Comparison of ENCODE assay signal across 17 cellular contexts in genomic region chr7:112163021-112163310, GRCh38. TPM values are rescaled to one million over a fixed set of nuclear protein-coding genes. Genes with fewer than 3 reads are reported as not detected.
DNase-seq lines count a peak whose midpoint lies in the region; ATAC-seq, FAIRE-seq and TF ChIP-seq lines count a peak whose summit lies in the region.
"Had no signal": no experiment of that assay in that cellular context is flagged by ENCODE, and none has a peak within 500 bp of the region (broad histone marks: within the 10 kb centered on the region; RNA-seq: fewer than 3 reads in every experiment).

No MANE protein-coding gene starts in this region.

- H3K27ac ChIP-seq in H1 (ENCODE audit: low read depth, low read length): no peak overlapping the region
- H3K27ac ChIP-seq in mesenchymal stem cell (ENCODE audit: low read length, poor library complexity, severe bottlenecking): peak overlapping the region; percentile 70
- peak overlapping the region in 3 of 4 donors; percentile 36 to 75 (median 63) for H3K27ac ChIP-seq in upper lobe of left lung
- H3K27ac ChIP-seq: BLaER1, colonic mucosa, epithelial cell of prostate had no signal

- H2BK5ac ChIP-seq in H1 (ENCODE audit: low read depth, low read length) (no peak overlapping the region; the same call in 1 of the 2 replicates), mesenchymal stem cell (ENCODE audit: low read depth, low read length, poor library complexity, severe bottlenecking) (peak overlapping the region; percentile 22)

- FAIRE-seq in H1 (lab: Jason Lieb, UNC): no peak

- peak; percentile 35 for DNase-seq in M059J (ENCODE audit: low read depth)
- no peak for DNase-seq in H1 (ENCODE audit: low read depth in 1 of 2, low spot score in 2 of 2)
- peak; percentile 33 for DNase-seq in mesenchymal stem cell
- no peak for DNase-seq in upper lobe of left lung
- no peak for DNase-seq in medulla oblongata (ENCODE audit: extremely low spot score)
- DNase-seq: activated CD4-positive, alpha-beta T cell treated with anti-CD3 and anti-CD28 coated beads, Interleukin-2, amount 50 U/mL, for 1 hour; activated naive CD4-positive, alpha-beta T cell; colonic mucosa; GOT3; immature natural killer cell; Karpas-422; NCI-H748 treated with DMSO at 0.1 percent for 48 hours; stimulated activated CD4-positive, alpha-beta T cell treated with anti-CD3 and anti-CD28 coated beads, Interleukin-2, amount 100 ng/mL, for 24 hours had no signal

- CTCF ChIA-PET in H1 (lab: Charles Lee; ENCODE audit: partially characterized antibody): interaction anchor here (0.9 to 1.1 kb wide), 2 partner anchors 308 to 309 kb away, joined by 3 read pairs; no protein-coding TSS in a partner anchor

- H3K23ac ChIP-seq in H1 (ENCODE audit: insufficient read length) (no peak overlapping the region), mesenchymal stem cell (ENCODE audit: low read length in 2 of 2) (no peak overlapping the region)

- no peak overlapping the region for H4K8ac ChIP-seq in H1 (ENCODE audit: extremely low read depth, insufficient read depth, low read length)
- peak overlapping the region; percentile 70 for H4K8ac ChIP-seq in mesenchymal stem cell (ENCODE audit: low read length)

- 66% methylated on average over 2 of the region's 2 CpGs; no CpG with 5 or more reads in 1 of the 2 experiments for WGBS in H1 (ENCODE audit: extremely low coverage in 1 of 2, insufficient coverage in 1 of 2, insufficient read length in 1 of 2, insufficient replicate concordance in 2 of 2, low coverage in 1 of 2, low lambda C conversion rate in 2 of 2, missing lambda C conversion rate in 1 of 2), 2 experiments
- 0% methylated on average over 2 of the region's 2 CpGs for WGBS in mesenchymal stem cell
- 56 to 58% methylated on average over 2 of the region's 2 CpGs for WGBS in upper lobe of left lung, 2 donors

- no peak overlapping the region for H3K56ac ChIP-seq in H1 (replicated peaks; ENCODE audit: insufficient read length, low read depth, low read length)

- H3K79me1 ChIP-seq in H1 (ENCODE audit: low read depth, low read length) (no peaks in the 10 kb centered on the region), mesenchymal stem cell (replicated peaks; ENCODE audit: low read length, poor library complexity, severe bottlenecking) (peaks cover 7% of the 10 kb centered on the region)

- POLR2A ChIA-PET in H1 (lab: Charles Lee; ENCODE audit: partially characterized antibody): interaction anchor here (1.3 kb wide), 1 partner anchor 41 kb away, joined by 3 read pairs; no protein-coding TSS in a partner anchor

- peaks cover 3 to 26% (median 15%) of the 10 kb centered on the region in 4 experiments; a peak in 6 of 7 replicates for H3K4me1 ChIP-seq in H1 (replicated peaks in 1 of 4; ENCODE audit: control insufficient read depth in 3 of 4, insufficient read depth in 4 of 4, low read length in 3 of 4)
- H3K4me1 ChIP-seq in mesenchymal stem cell (ENCODE audit: control insufficient read depth, insufficient read depth, low read depth, low read length): peaks cover 7% of the 10 kb centered on the region
- H3K4me1 ChIP-seq in upper lobe of left lung: peaks cover 37 to 54% (median 47%) of the 10 kb centered on the region in 4 donors
- H3K4me1 ChIP-seq: BLaER1, colonic mucosa had no signal

- TF ChIP-seq CTCF in H1 (IDR thresholded peaks at IDR 0.05; ENCODE audit: control extremely low read depth in 1 of 3, insufficient read depth in 1 of 3, low read depth in 1 of 3, low read length in 3 of 3) (no peak), upper lobe of left lung (IDR thresholded peaks at IDR 0.05) (no peak)

- ATAC-seq in upper lobe of left lung (ENCODE audit: low FRiP score in 2 of 2) (no peak), HG02642 (IDR thresholded peaks at IDR 0.05; ENCODE audit: poor library complexity, unreplicated experiment) (no peak), esophagus mucosa (no peak)

- TF ChIP-seq RAD21 in H1 (IDR thresholded peaks at IDR 0.05 in 1 of 2, conservative IDR thresholded peaks at IDR 0.05 in 1 of 2; ENCODE audit: low read depth in 2 of 2, low read length in 2 of 2): no peak

- no peak overlapping the region; the same call in 1 of the 2 replicates for H2BK20ac ChIP-seq in H1 (ENCODE audit: low read length)

- H4K91ac ChIP-seq in H1 (replicated peaks; ENCODE audit: insufficient read length, low read length) (no peak overlapping the region), mesenchymal stem cell (ENCODE audit: low read length) (peak overlapping the region; percentile 74)

- H3K4me3 ChIP-seq in H1 (ENCODE audit: extremely low read depth in 1 of 4, insufficient read depth in 2 of 4, low read depth in 3 of 4, low read length in 4 of 4) (no peak overlapping the region), mesenchymal stem cell (ENCODE audit: insufficient read depth in 1 of 2, low read depth in 1 of 2, low read length in 2 of 2) (no peak overlapping the region), upper lobe of left lung (no peak overlapping the region)
- H3K4me3 ChIP-seq: BLaER1, colonic mucosa had no signal

- H4K20me1 ChIP-seq in H1 (replicated peaks in 1 of 2; ENCODE audit: control insufficient read depth in 1 of 2, insufficient read depth in 2 of 2, low read length in 2 of 2): no peaks in the 10 kb centered on the region
- H4K20me1 ChIP-seq: BLaER1 had no signal

- H4K5ac ChIP-seq in H1 (ENCODE audit: insufficient read length, low read depth, low read length): no peak overlapping the region

- H2AFZ ChIP-seq in H1 (ENCODE audit: low read length) (no peak overlapping the region), mesenchymal stem cell (ENCODE audit: low read depth, low read length) (no peak overlapping the region)

- peaks cover 2% of the 10 kb centered on the region; the same call in 1 of the 2 replicates for H3K23me2 ChIP-seq in H1 (ENCODE audit: low read depth, low read length)

- no peak for TF ChIP-seq EP300 in H1 (IDR thresholded peaks at IDR 0.05; ENCODE audit: borderline replicate concordance in 1 of 2, low read depth in 2 of 2, low read length in 2 of 2)
- no peak for TF ChIP-seq EP300 in upper lobe of left lung (IDR thresholded peaks at IDR 0.05)

- no peak overlapping the region for H2AK5ac ChIP-seq in H1 (ENCODE audit: low read depth, low read length)
- peak overlapping the region; percentile 12 for H2AK5ac ChIP-seq in mesenchymal stem cell (ENCODE audit: low read length, severe bottlenecking)

- no peak overlapping the region for H3K14ac ChIP-seq in H1 (ENCODE audit: insufficient read length)
- H3K14ac ChIP-seq in mesenchymal stem cell (ENCODE audit: low read length in 2 of 2): peak overlapping the region in 1 of 2 experiments; percentile 57

- H3K9ac ChIP-seq in H1 (replicated peaks in 1 of 4; ENCODE audit: extremely low read depth in 1 of 4, low read depth in 3 of 4, low read length in 3 of 4): no peak overlapping the region
- no peak overlapping the region for H3K9ac ChIP-seq in mesenchymal stem cell (ENCODE audit: low read length)
- H3K9ac ChIP-seq: BLaER1 had no signal

- peak overlapping the region in 1 of 2 experiments; percentile 30; a peak in 1 of 4 replicates for H3K4me2 ChIP-seq in H1 (ENCODE audit: insufficient read depth in 1 of 2, low read depth in 2 of 2, low read length in 2 of 2)
- H3K4me2 ChIP-seq in mesenchymal stem cell (ENCODE audit: low read length, poor library complexity, severe bottlenecking): peak overlapping the region; percentile 49
- H3K4me2 ChIP-seq: BLaER1 had no signal

- no peaks in the 10 kb centered on the region for H3K36me3 ChIP-seq in H1 (ENCODE audit: control insufficient read depth in 2 of 4, insufficient read depth in 4 of 4, low read length in 3 of 4)
- no peaks in the 10 kb centered on the region for H3K36me3 ChIP-seq in mesenchymal stem cell (ENCODE audit: control insufficient read depth in 1 of 2, insufficient read depth in 2 of 2, low read depth in 1 of 2, low read length in 2 of 2)
- no peaks in the 10 kb centered on the region for H3K36me3 ChIP-seq in upper lobe of left lung
- H3K36me3 ChIP-seq: BLaER1, colonic mucosa had no signal

- no peak overlapping the region for H3K18ac ChIP-seq in H1 (ENCODE audit: extremely low read depth, low read length)
- H3K18ac ChIP-seq in mesenchymal stem cell (ENCODE audit: low read depth in 1 of 2, low read length in 2 of 2): peak overlapping the region in 1 of 2 experiments; percentile 82

- H2BK12ac ChIP-seq in H1 (ENCODE audit: low read depth, low read length) (no peak overlapping the region), mesenchymal stem cell (ENCODE audit: low read length in 2 of 2) (peak overlapping the region in 1 of 2 experiments; percentile 99)

- no peak overlapping the region; the same call in 1 of the 2 replicates for H2BK15ac ChIP-seq in H1 (ENCODE audit: low read length)
- H2BK15ac ChIP-seq in mesenchymal stem cell (ENCODE audit: low read depth, poor library complexity, severe bottlenecking): no peak overlapping the region

- H3K79me2 ChIP-seq in H1 (ENCODE audit: control insufficient read depth in 1 of 2, insufficient read depth in 2 of 2, low read length in 2 of 2): peaks cover 0 to 33% of the 10 kb centered on the region in 2 experiments; a peak in 2 of 4 replicates

- no peaks in the 10 kb centered on the region for H3K27me3 ChIP-seq in H1 (replicated peaks in 1 of 4; ENCODE audit: control insufficient read depth in 3 of 4, extremely low read depth in 1 of 4, insufficient read depth in 3 of 4, low read length in 3 of 4)
- no peaks in the 10 kb centered on the region for H3K27me3 ChIP-seq in mesenchymal stem cell (ENCODE audit: control insufficient read depth in 1 of 2, insufficient read depth in 1 of 2, low read length in 2 of 2)
- no peaks in the 10 kb centered on the region for H3K27me3 ChIP-seq in upper lobe of left lung
- H3K27me3 ChIP-seq: BLaER1, colonic mucosa had no signal

- TF ChIP-seq POLR2A in H1 (IDR thresholded peaks at IDR 0.05; ENCODE audit: control extremely low read depth in 1 of 2, low read depth in 2 of 2, low read length in 2 of 2): no peak
- TF ChIP-seq POLR2A in upper lobe of left lung (IDR thresholded peaks at IDR 0.05): no peak

- H3K9me3 ChIP-seq in H1 (ENCODE audit: insufficient read depth in 2 of 2, low read depth in 1 of 2, low read length in 1 of 2) (no peaks in the 10 kb centered on the region), mesenchymal stem cell (ENCODE audit: control insufficient read depth, low read length) (no peaks in the 10 kb centered on the region), upper lobe of left lung (no peaks in the 10 kb centered on the region)
- H3K9me3 ChIP-seq: BLaER1, colonic mucosa had no signal

- H2BK120ac ChIP-seq in H1 (replicated peaks; ENCODE audit: low read depth, low read length): peak overlapping the region; percentile 56
- no peak overlapping the region for H2BK120ac ChIP-seq in mesenchymal stem cell (ENCODE audit: low read depth, low read length)

- H3K4ac ChIP-seq in H1 (replicated peaks; ENCODE audit: insufficient read length, low read depth, low read length): no peak overlapping the region
- peak overlapping the region in 1 of 2 experiments; percentile 96 for H3K4ac ChIP-seq in mesenchymal stem cell (ENCODE audit: low read depth in 1 of 2, low read length in 2 of 2)

RNA-seq across cellular contexts. Expression of gene DOCK4, which starts 43.2 kb away (rescaled TPM):
- 5.0 and 7.7 TPM in 2 replicates for total RNA-seq in M059J (2014; rRNA removed; shearing (Covaris generic))
- total RNA-seq in H1 (2021; fragmentation: NEBNext Ultra II Directional; extraction: Animal tissue kit (Norgen Biotek cat#: 25700)): 23.6 and 26.9 TPM in 2 replicates
- polyA plus RNA-seq in H1 (2011; rRNA removed): 5.1 and 6.2 TPM in 2 replicates
- polyA plus RNA-seq in H1 (2011; cell fraction: cytosol; rRNA removed): 6.9 TPM
- 11.4 TPM for polyA plus RNA-seq in H1 (2011; cell fraction: nucleus; rRNA removed)
- polyA plus RNA-seq in H1 (2012, experiment 1 of 2): 6.3 to 9.0 TPM (median 7.3 TPM) in 4 replicates
- 0.58 TPM for polyA plus RNA-seq in H1 (2012, experiment 2 of 2)
- 8.0 TPM for polyA plus RNA-seq in H1 (2013, experiment 1 of 2)
- 9.6 TPM for polyA plus RNA-seq in H1 (2013, experiment 2 of 2)
- polyA minus RNA-seq in H1 (2011; rRNA and poly(A)+ RNA removed): 34.0 and 41.7 TPM in 2 replicates
- polyA minus RNA-seq in H1 (2011; cell fraction: cytosol; rRNA and poly(A)+ RNA removed): 10.5 TPM
- polyA minus RNA-seq in H1 (2011; cell fraction: nucleus; rRNA and poly(A)+ RNA removed): 72.2 TPM
- polyA plus RNA-seq in mesenchymal stem cell (2013, experiment 1 of 2): 7.2 TPM
- 5.7 TPM for polyA plus RNA-seq in mesenchymal stem cell (2013, experiment 2 of 2)
- total RNA-seq in upper lobe of left lung (100 to 1,000 TPM in 3 of 6 donors, 10 to 100 TPM in 3; 53.6 to 166 (median 100) TPM), esophagus mucosa (6.5 TPM)

RNA-seq across cellular contexts. Expression of gene ZNF277, which starts 43.5 kb away (rescaled TPM):
- 17.6 and 20.6 TPM in 2 replicates for total RNA-seq in M059J (2014; rRNA removed; shearing (Covaris generic))
- 18.0 and 21.7 TPM in 2 replicates for total RNA-seq in H1 (2021; fragmentation: NEBNext Ultra II Directional; extraction: Animal tissue kit (Norgen Biotek cat#: 25700))
- polyA plus RNA-seq in H1 (2011; rRNA removed): 2.7 and 5.1 TPM in 2 replicates
- polyA plus RNA-seq in H1 (2011; cell fraction: cytosol; rRNA removed): 9.0 TPM
- 4.6 TPM for polyA plus RNA-seq in H1 (2011; cell fraction: nucleus; rRNA removed)
- 10.8 to 14.8 TPM (median 14.3 TPM) in 4 replicates for polyA plus RNA-seq in H1 (2012, experiment 1 of 2)
- polyA plus RNA-seq in H1 (2012, experiment 2 of 2): 0.85 TPM
- 16.5 TPM for polyA plus RNA-seq in H1 (2013, experiment 1 of 2)
- 14.6 TPM for polyA plus RNA-seq in H1 (2013, experiment 2 of 2)
- polyA minus RNA-seq in H1 (2011; rRNA and poly(A)+ RNA removed): 12.5 and 17.0 TPM in 2 replicates
- polyA minus RNA-seq in H1 (2011; cell fraction: cytosol; rRNA and poly(A)+ RNA removed): 18.2 TPM
- 35.2 TPM for polyA minus RNA-seq in H1 (2011; cell fraction: nucleus; rRNA and poly(A)+ RNA removed)
- 26.1 TPM for polyA plus RNA-seq in mesenchymal stem cell (2013, experiment 1 of 2)
- polyA plus RNA-seq in mesenchymal stem cell (2013, experiment 2 of 2): 27.1 TPM
- 10 to 100 TPM; 20.8 to 63.1 (median 34.8) TPM for total RNA-seq in upper lobe of left lung
- total RNA-seq in esophagus mucosa: 17.0 TPM

Comparison
In these comparisons a context has a peak if more than half of its experiments do, and no peak if none do; other contexts are left out.
1. DNase-seq: peak in M059J (single experiment) and mesenchymal stem cell (single experiment); none in H1 (0 of 2), upper lobe of left lung (0 of 2) and medulla oblongata (single experiment).